ENCODE assay signal across 13 cellular contexts in genomic region chr1:184299796-184300195, GRCh38.
DNase-seq lines count a peak whose midpoint lies in the region; ATAC-seq, FAIRE-seq and TF ChIP-seq lines count a peak whose summit lies in the region.
"Had no signal": no experiment of that assay in that cellular context is flagged by ENCODE, and none has a peak within 500 bp of the region (broad histone marks: within the 10 kb centered on the region; RNA-seq: fewer than 3 reads in every experiment).

No MANE protein-coding gene starts in this region.

- no peaks in the 10 kb centered on the region for H4K20me1 ChIP-seq in astrocyte (ENCODE audit: insufficient read depth, low read length)
- no peaks in the 10 kb centered on the region for H4K20me1 ChIP-seq in osteoblast (ENCODE audit: insufficient read depth, low read length)

- H3K9ac ChIP-seq in astrocyte (ENCODE audit: low read length) = no peak overlapping the region

- no peak for TF ChIP-seq CTCF in astrocyte (IDR thresholded peaks at IDR 0.05; ENCODE audit: insufficient read depth, low read depth, low read length)
- no peak for TF ChIP-seq CTCF in osteoblast (IDR thresholded peaks at IDR 0.05; ENCODE audit: extremely low read depth, low read depth, low read length)

- H3K79me2 ChIP-seq in astrocyte (ENCODE audit: insufficient read depth, low read length) = no peaks in the 10 kb centered on the region
- no peaks in the 10 kb centered on the region for H3K79me2 ChIP-seq in osteoblast (ENCODE audit: insufficient read depth, low read length)

- H3K4me1 Mint-ChIP-seq in astrocyte (ENCODE audit: low read depth, unreplicated experiment) = peaks cover 17% of the 10 kb centered on the region

- H3K36me3 ChIP-seq in astrocyte (ENCODE audit: insufficient read depth, low read length) (no peaks in the 10 kb centered on the region), osteoblast (ENCODE audit: insufficient read depth, low read length) (no peaks in the 10 kb centered on the region)

- DNase-seq in EL (peak; percentile 12), NCI-H1694 (lab: John Stamatoyannopoulos, UW) (peak; percentile 51), astrocyte (ENCODE audit: low read depth) (no peak), osteoblast (ENCODE audit: insufficient read length, low spot score, missing footprints) (no peak), NK-92 (lab: John Stamatoyannopoulos, UW; ENCODE audit: unreplicated experiment) (no peak), NCI-H1092 treated with DMSO at 0.1 percent for 48 hours (lab: John Stamatoyannopoulos, UW) (no peak)
- DNase-seq: NCI-H187, NCI-H526 treated with DMSO at 0.1 percent for 48 hours, SHP77 had no signal

- H3K9me3 ChIP-seq in astrocyte (ENCODE audit: insufficient read depth, low read depth, low read length) = no peaks in the 10 kb centered on the region
- no peaks in the 10 kb centered on the region for H3K9me3 ChIP-seq in osteoblast (ENCODE audit: low read depth, low read length)

- H3K27me3 Mint-ChIP-seq in astrocyte (ENCODE audit: low read depth, unreplicated experiment) = no peaks in the 10 kb centered on the region

- no peak for ATAC-seq in GM18517 (IDR thresholded peaks at IDR 0.05; ENCODE audit: unreplicated experiment)
- ATAC-seq: HCT116 had no signal

- H3K4me3 Mint-ChIP-seq in astrocyte (ENCODE audit: unreplicated experiment) = no peak overlapping the region

- H2AFZ ChIP-seq in astrocyte (ENCODE audit: low read depth, low read length) (no peak overlapping the region), osteoblast (ENCODE audit: low read length) (no peak overlapping the region)

- H3K9me3 Mint-ChIP-seq in astrocyte (ENCODE audit: unreplicated experiment) = peaks cover 8% of the 10 kb centered on the region

- H3K27me3 ChIP-seq in astrocyte (ENCODE audit: insufficient read depth, low read length) (no peaks in the 10 kb centered on the region), osteoblast (ENCODE audit: insufficient read depth, low read length) (no peaks in the 10 kb centered on the region)

- peak overlapping the region; percentile 31 for H3K4me3 ChIP-seq in astrocyte (ENCODE audit: insufficient read depth, low read depth, low read length)
- H3K4me3 ChIP-seq in osteoblast (ENCODE audit: insufficient read depth, low read length) = peak overlapping the region; percentile 25

- FAIRE-seq in astrocyte (lab: Jason Lieb, UNC) = peak; percentile 9
- FAIRE-seq: GM12891, RCC 7860 had no signal

- H3K36me3 Mint-ChIP-seq in astrocyte (ENCODE audit: low read depth, unreplicated experiment) = no peaks in the 10 kb centered on the region

- H3K27ac ChIP-seq in astrocyte (ENCODE audit: low read depth, low read length) = peak overlapping the region; percentile 18
- H3K27ac ChIP-seq in osteoblast (ENCODE audit: low read depth, low read length) = peak overlapping the region; percentile 29

- H3K27ac Mint-ChIP-seq in astrocyte (ENCODE audit: unreplicated experiment) = peak overlapping the region; percentile 79

- H3K4me2 ChIP-seq in astrocyte (ENCODE audit: low read length) = peak overlapping the region; percentile 75
- peak overlapping the region; percentile 60 for H3K4me2 ChIP-seq in osteoblast (ENCODE audit: insufficient read depth, low read length)

- H3K4me1 ChIP-seq in astrocyte (ENCODE audit: insufficient read depth, low read length) (peaks cover 35% of the 10 kb centered on the region), osteoblast (ENCODE audit: insufficient read depth, low read length) (peaks cover 46% of the 10 kb centered on the region)

Comparison
In these comparisons a context has a peak if more than half of its experiments do, and no peak if none do; other contexts are left out.
1. DNase-seq: peak in EL (single experiment) and NCI-H1694 (single experiment); none in astrocyte (single experiment), osteoblast (single experiment), NK-92 (single experiment) and NCI-H1092 treated with DMSO at 0.1 percent for 48 hours (single experiment).